23 cellular contexts compared by ENCODE assay signal in the genomic region with DNA sequence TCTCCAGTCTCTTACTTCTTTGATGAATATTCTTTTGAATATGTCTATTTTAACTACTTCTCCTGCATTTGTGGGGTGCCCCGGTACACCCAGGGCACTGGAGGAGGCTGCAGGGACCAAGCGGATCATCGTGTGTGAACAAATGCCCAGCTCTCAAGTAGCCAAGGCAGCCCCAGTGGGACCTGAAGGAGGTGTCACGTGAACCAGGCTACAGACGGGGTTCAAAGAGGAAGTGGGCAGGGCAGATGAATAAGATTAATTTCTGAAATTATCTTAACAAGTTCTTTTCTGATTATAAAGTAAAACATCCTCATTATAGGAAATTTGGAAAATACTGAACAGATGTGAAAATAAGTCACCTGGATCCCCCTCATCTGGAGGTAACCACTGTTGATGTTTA.
A peak's percentile ranks its signal among the peaks of the same experiment; 100 is the strongest.
DNase-seq lines count a peak whose midpoint lies in the region; ATAC-seq and TF ChIP-seq lines count a peak whose summit lies in the region.
"Had no signal": no experiment of that assay in that cellular context is flagged by ENCODE, and none has a peak within 500 bp of the region (broad histone marks: within the 10 kb centered on the region; RNA-seq: fewer than 3 reads in every experiment).

No MANE protein-coding gene starts in this region.

- no peak overlapping the region for H3K4me3 ChIP-seq in Karpas-422 (ENCODE audit: low read length)
- H3K4me3 ChIP-seq: SK-N-MC, tibial nerve had no signal

- H3K27ac Mint-ChIP-seq in activated CD4-positive, alpha-beta T cell treated with anti-CD3 and anti-CD28 coated beads, Interleukin-2, amount 10 ng/mL, durations not matched to agents 24 days and 14 days, result peak overlapping the region; percentile 57
- peak overlapping the region; percentile 62 for H3K27ac Mint-ChIP-seq in T-helper 2 cell treated with Interferon-gamma antibody and Interleukin-4, amounts not matched to agents 5 μg/mL and 100 μg/mL, for 36 hours
- peak overlapping the region; percentile 73 for H3K27ac Mint-ChIP-seq in nephron progenitor cell
- H3K27ac Mint-ChIP-seq: activated CD4-positive, alpha-beta T cell treated with anti-CD3 and anti-CD28 coated beads, Interleukin-2, amount 10 ng/mL, durations not matched to agents 7 days and 5 days; activated naive CD8-positive, alpha-beta T cell treated with anti-CD3 and anti-CD28 coated beads for 36 hours; B cell had no signal

- no peaks in the 10 kb centered on the region for H3K36me3 ChIP-seq in Karpas-422 (ENCODE audit: insufficient read depth, low read length)
- H3K36me3 ChIP-seq: tibial nerve had no signal

- no peak overlapping the region for H2AFZ ChIP-seq in Karpas-422 (ENCODE audit: low read length)

- H3K27me3 Mint-ChIP-seq in activated CD4-positive, alpha-beta T cell treated with anti-CD3 and anti-CD28 coated beads, Interleukin-2, amount 10 ng/mL, durations not matched to agents 24 days and 14 days, result no peaks in the 10 kb centered on the region
- H3K27me3 Mint-ChIP-seq in T-helper 2 cell treated with Interferon-gamma antibody and Interleukin-4, amounts not matched to agents 5 μg/mL and 100 μg/mL, for 36 hours (ENCODE audit: low read depth), result no peaks in the 10 kb centered on the region
- H3K27me3 Mint-ChIP-seq in nephron progenitor cell (ENCODE audit: low read depth, poor library complexity), result peaks cover 8% of the 10 kb centered on the region
- H3K27me3 Mint-ChIP-seq: activated CD4-positive, alpha-beta T cell treated with anti-CD3 and anti-CD28 coated beads, Interleukin-2, amount 10 ng/mL, durations not matched to agents 7 days and 5 days had no signal

- H3K4me2 ChIP-seq in Karpas-422 (ENCODE audit: low read depth, low read length, poor library complexity, severe bottlenecking), result peak overlapping the region; percentile 24

- no peak overlapping the region for H3K4me3 Mint-ChIP-seq in activated CD4-positive, alpha-beta T cell treated with anti-CD3 and anti-CD28 coated beads, Interleukin-2, amount 10 ng/mL, durations not matched to agents 24 days and 14 days
- no peak overlapping the region for H3K4me3 Mint-ChIP-seq in T-helper 2 cell treated with Interferon-gamma antibody and Interleukin-4, amounts not matched to agents 5 μg/mL and 100 μg/mL, for 36 hours
- no peak overlapping the region for H3K4me3 Mint-ChIP-seq in nephron progenitor cell
- H3K4me3 Mint-ChIP-seq: activated CD4-positive, alpha-beta T cell treated with anti-CD3 and anti-CD28 coated beads, Interleukin-2, amount 10 ng/mL, durations not matched to agents 7 days and 5 days; activated naive CD8-positive, alpha-beta T cell treated with anti-CD3 and anti-CD28 coated beads for 36 hours; B cell; naive thymus-derived CD8-positive, alpha-beta T cell had no signal

- no peak overlapping the region for H3K9ac ChIP-seq in Karpas-422 (ENCODE audit: low read length)

- no peaks in the 10 kb centered on the region for H3K27me3 ChIP-seq in Karpas-422 (ENCODE audit: low read length)
- H3K27me3 ChIP-seq: tibial nerve had no signal

- H3K36me3 Mint-ChIP-seq in activated CD4-positive, alpha-beta T cell treated with anti-CD3 and anti-CD28 coated beads, Interleukin-2, amount 10 ng/mL, durations not matched to agents 24 days and 14 days (ENCODE audit: low read depth), result no peaks in the 10 kb centered on the region
- H3K36me3 Mint-ChIP-seq in T-helper 2 cell treated with Interferon-gamma antibody and Interleukin-4, amounts not matched to agents 5 μg/mL and 100 μg/mL, for 36 hours (ENCODE audit: low read depth), result no peaks in the 10 kb centered on the region
- no peaks in the 10 kb centered on the region for H3K36me3 Mint-ChIP-seq in nephron progenitor cell (ENCODE audit: low read depth)
- H3K36me3 Mint-ChIP-seq: activated naive CD8-positive, alpha-beta T cell treated with anti-CD3 and anti-CD28 coated beads for 36 hours; naive thymus-derived CD8-positive, alpha-beta T cell had no signal

- DNase-seq in activated CD4-positive, alpha-beta T cell treated with anti-CD3 and anti-CD28 coated beads, Interleukin-2, amount 10 ng/mL, durations not matched to agents 24 days and 14 days, result no peak
- DNase-seq in activated CD4-positive, alpha-beta T cell treated with anti-CD3 and anti-CD28 coated beads for 48 hours, result no peak
- DNase-seq in Karpas-422 (peak; percentile 78), nephron progenitor cell (no peak), nucleus accumbens (lab: John Stamatoyannopoulos, UW) (no peak), left lobe of liver (ENCODE audit: low spot score) (no peak)
- no peak for DNase-seq in T-helper 2 cell treated with Interferon-gamma antibody and Interleukin-4, amounts not matched to agents 5 μg/mL and 100 μg/mL, for 36 hours (ENCODE audit: low spot score)
- DNase-seq: activated CD4-positive, alpha-beta T cell treated with anti-CD3 and anti-CD28 coated beads, Interleukin-2, amount 10 ng/mL, durations not matched to agents 7 days and 5 days; activated naive CD8-positive, alpha-beta T cell treated with anti-CD3 and anti-CD28 coated beads for 36 hours; aorta; effector CD8-positive, alpha-beta T cell; GDM1; kidney; midbrain; naive thymus-derived CD8-positive, alpha-beta T cell; NCI-H2029 treated with DMSO at 0.1 percent for 48 hours; NCI-H2227 treated with DMSO at 0.1 percent for 48 hours; NCI-H69 had no signal

- H3K9me3 Mint-ChIP-seq in activated CD4-positive, alpha-beta T cell treated with anti-CD3 and anti-CD28 coated beads, Interleukin-2, amount 10 ng/mL, durations not matched to agents 24 days and 14 days, result no peaks in the 10 kb centered on the region
- no peaks in the 10 kb centered on the region for H3K9me3 Mint-ChIP-seq in T-helper 2 cell treated with Interferon-gamma antibody and Interleukin-4, amounts not matched to agents 5 μg/mL and 100 μg/mL, for 36 hours
- no peaks in the 10 kb centered on the region for H3K9me3 Mint-ChIP-seq in nephron progenitor cell
- H3K9me3 Mint-ChIP-seq: activated CD4-positive, alpha-beta T cell treated with anti-CD3 and anti-CD28 coated beads, Interleukin-2, amount 10 ng/mL, durations not matched to agents 7 days and 5 days; activated naive CD8-positive, alpha-beta T cell treated with anti-CD3 and anti-CD28 coated beads for 36 hours; naive thymus-derived CD8-positive, alpha-beta T cell had no signal

- ATAC-seq in HG03045 (IDR thresholded peaks at IDR 0.05; ENCODE audit: unreplicated experiment) (no peak), left lobe of liver (no peak)
- ATAC-seq: naive thymus-derived CD8-positive, alpha-beta T cell had no signal

- H3K9me3 ChIP-seq in Karpas-422 (ENCODE audit: low read length), result no peaks in the 10 kb centered on the region
- H3K9me3 ChIP-seq: tibial nerve had no signal

- peaks cover 76% of the 10 kb centered on the region for H3K4me1 ChIP-seq in Karpas-422 (ENCODE audit: low read length)

- no peak overlapping the region for H3K27ac ChIP-seq in Karpas-422 (ENCODE audit: low read length)
- H3K27ac ChIP-seq: SK-N-MC, tibial nerve, VCaP had no signal

- no peak for TF ChIP-seq CTCF in nephron progenitor cell (IDR thresholded peaks at IDR 0.05)

- H3K4me1 Mint-ChIP-seq in activated CD4-positive, alpha-beta T cell treated with anti-CD3 and anti-CD28 coated beads, Interleukin-2, amount 10 ng/mL, durations not matched to agents 24 days and 14 days, result peaks cover 60% of the 10 kb centered on the region
- peaks cover 60% of the 10 kb centered on the region for H3K4me1 Mint-ChIP-seq in T-helper 2 cell treated with Interferon-gamma antibody and Interleukin-4, amounts not matched to agents 5 μg/mL and 100 μg/mL, for 36 hours (ENCODE audit: low read depth)
- peaks cover 36% of the 10 kb centered on the region for H3K4me1 Mint-ChIP-seq in nephron progenitor cell

- intact Hi-C loops in activated CD4-positive, alpha-beta T cell treated with anti-CD3 and anti-CD28 coated beads, Interleukin-2, amount 10 ng/mL, durations not matched to agents 24 days and 14 days (cut with micrococcal nuclease), result no loop called here

- no peaks in the 10 kb centered on the region for H4K20me1 ChIP-seq in Karpas-422 (ENCODE audit: insufficient read depth, low read depth, low read length)

- no peaks in the 10 kb centered on the region for H3K9me2 ChIP-seq in Karpas-422 (replicated peaks; ENCODE audit: insufficient read depth, low read length)

- H3K79me2 ChIP-seq in Karpas-422 (ENCODE audit: low read length), result no peaks in the 10 kb centered on the region
